ENCODE assay signal across 8 cellular contexts in genomic region chr1:166166400-166166699, GRCh38. TPM values are rescaled to one million over a fixed set of nuclear protein-coding genes. Genes with fewer than 3 reads are reported as not detected.
A peak's percentile ranks its signal among the peaks of the same experiment; 100 is the strongest.
DNase-seq lines count a peak whose midpoint lies in the region; ATAC-seq and TF ChIP-seq lines count a peak whose summit lies in the region.

No MANE protein-coding gene starts in this region.

- peaks cover 54% of the 10 kb centered on the region for H3K27me3 Mint-ChIP-seq in WTC11 (ENCODE audit: low read depth)

- TF ChIP-seq CTCF in BJ (IDR thresholded peaks at IDR 0.05; ENCODE audit: insufficient read depth, low read depth, low read length) (no peak), Panc1 (IDR thresholded peaks at IDR 0.05) (no peak; the same call in 1 of the 2 replicates), lower lobe of right lung (IDR thresholded peaks at IDR 0.05) (no peak), WTC11 (IDR thresholded peaks at IDR 0.05) (no peak)

- BruUV-seq in Panc1 (replicated peaks; lab: Mats Ljungman, UMichigan) = no TSS peak

- CTCF ChIA-PET in BJ (lab: Yijun Ruan, JAX) = interaction anchor here (2.3 kb wide), 1 partner anchor 241 kb away, joined by 6 read pairs; no protein-coding TSS in a partner anchor
- CTCF ChIA-PET in Panc1 (lab: Charles Lee) = no interaction called here
- CTCF ChIA-PET in WTC11 (lab: Charles Lee) = interaction anchor here (0.7 to 1.9 kb wide), 6 partner anchors 27 to 313 kb away, joined by 3 to 6 read pairs (median 4); no protein-coding TSS in a partner anchor

- peaks cover 26% of the 10 kb centered on the region for H3K4me1 Mint-ChIP-seq in WTC11

- POLR2A ChIA-PET in BJ (lab: Charles Lee) (interaction anchor here (0.7 kb wide), 1 partner anchor 437 kb away, joined by 6 read pairs; no protein-coding TSS in a partner anchor), Panc1 (lab: Charles Lee) (no interaction called here), WTC11 (lab: Charles Lee) (no interaction called here)

- no peak overlapping the region for H3K27ac Mint-ChIP-seq in WTC11

- H3K27me3 ChIP-seq in BJ (ENCODE audit: control insufficient read depth, insufficient read depth, low read length) = peaks cover 11% of the 10 kb centered on the region
- H3K27me3 ChIP-seq in Panc1 (ENCODE audit: control insufficient read depth, insufficient read depth, low read length) = peaks cover 26% of the 10 kb centered on the region
- H3K27me3 ChIP-seq in lower lobe of right lung (ENCODE audit: low read depth) = peaks cover 14% of the 10 kb centered on the region

- intact Hi-C loops in Panc1 (cut with micrococcal nuclease; ENCODE audit: unreplicated experiment) = no loop called here
- intact Hi-C loops in lower lobe of right lung (cut with DNase I) = no loop called here

- ATAC-seq in GM21723 (IDR thresholded peaks at IDR 0.05; ENCODE audit: unreplicated experiment) = peak; percentile 5
- ATAC-seq in Panc1 = peak; percentile 36
- no peak for ATAC-seq in lower lobe of right lung
- ATAC-seq in WTC11 = no peak; the same call in 1 of the 2 replicates
- ATAC-seq in GM18870 (IDR thresholded peaks at IDR 0.05; ENCODE audit: unreplicated experiment) = no peak

- H3K4me3 ChIP-seq in BJ (ENCODE audit: low read depth, low read length) = peak overlapping the region; percentile 59
- H3K4me3 ChIP-seq in Panc1 (ENCODE audit: low read depth in 2 of 2, low read length in 2 of 2) = peak overlapping the region; percentile 51 to 76; a peak in 3 of 4 replicates
- peak overlapping the region; percentile 65 for H3K4me3 ChIP-seq in lower lobe of right lung

- H3K9me3 ChIP-seq in Panc1 (ENCODE audit: control insufficient read depth, insufficient read depth, low read depth, low read length) (no peaks in the 10 kb centered on the region), lower lobe of right lung (no peaks in the 10 kb centered on the region)

- no peaks in the 10 kb centered on the region for H3K36me3 Mint-ChIP-seq in WTC11

- H3K4me1 ChIP-seq in Panc1 (ENCODE audit: control insufficient read depth, insufficient read depth, low read length) (peaks cover 4% of the 10 kb centered on the region; the same call in 1 of the 2 replicates), lower lobe of right lung (peaks cover 24% of the 10 kb centered on the region)

- no peak overlapping the region for H3K27ac ChIP-seq in Panc1 (ENCODE audit: low read length)
- H3K27ac ChIP-seq in lower lobe of right lung = no peak overlapping the region

- DNase-seq in BJ (ENCODE audit: low read depth) (no peak), Panc1 (ENCODE audit: low read depth, low spot score) (no peak), lower lobe of right lung (no peak), AML-193 (lab: John Stamatoyannopoulos, UW) (no peak), NCI-H1417 (lab: John Stamatoyannopoulos, UW) (no peak), WTC11 (ENCODE audit: low spot score) (no peak)

- in situ Hi-C loops in Panc1 (cut with HindIII; ENCODE audit: low pct_unique_long_range_greater_than_20kb, low sequenced_read_pairs) = no loop called here

- no peak overlapping the region for H3K4me3 Mint-ChIP-seq in WTC11

- H3K36me3 ChIP-seq in BJ (ENCODE audit: control insufficient read depth, insufficient read depth, low read length) = no peaks in the 10 kb centered on the region
- no peaks in the 10 kb centered on the region for H3K36me3 ChIP-seq in Panc1 (ENCODE audit: control insufficient read depth, insufficient read depth, low read length)
- H3K36me3 ChIP-seq in lower lobe of right lung = no peaks in the 10 kb centered on the region

- H3K9me3 Mint-ChIP-seq in WTC11 = no peaks in the 10 kb centered on the region

TF ChIP-seq in WTC11, 78 proteins besides CTCF, POLR2A, EP300 and RAD21 (continues in another document):
- TF ChIP-seq SP1 (CRISPR knock-in tag; conservative IDR thresholded peaks at IDR 0.05) (no peak), ZNF532 (CRISPR knock-in tag; IDR thresholded peaks at IDR 0.05; ENCODE audit: borderline replicate concordance) (no peak), AR (CRISPR knock-in tag; IDR thresholded peaks at IDR 0.05) (no peak), ARID4B (CRISPR knock-in tag; IDR thresholded peaks at IDR 0.05; ENCODE audit: borderline replicate concordance) (no peak), TCF7 (CRISPR knock-in tag; IDR thresholded peaks at IDR 0.05; ENCODE audit: low read depth) (no peak)

RNA-seq across cellular contexts. Expression of gene FAM78B, which starts 0.5 kb away (rescaled TPM):
- polyA plus RNA-seq in BJ (2011; rRNA removed) = 0.09 and 0.25 TPM in 2 replicates
- 0.10 and 0.24 TPM in 2 replicates for polyA minus RNA-seq in BJ (2011; rRNA and poly(A)+ RNA removed)
- total RNA-seq in Panc1 (2021; ENCODE audit: unreplicated experiment) = 0.41 TPM
- polyA plus RNA-seq in Panc1 (2012; ENCODE audit: insufficient read length) = 1.0 TPM
- 0.95 TPM for total RNA-seq in lower lobe of right lung
- 2.2 to 2.7 TPM (median 2.6 TPM) in 3 replicates for total RNA-seq in WTC11 (2021)

Comparison
In these comparisons a context has a peak if more than half of its experiments do, and no peak if none do; other contexts are left out.
1. ATAC-seq: peak in GM21723 (single experiment) and Panc1 (single experiment); none in lower lobe of right lung (0 of 2), WTC11 (single experiment) and GM18870 (single experiment).
2. Peak in every context shown above with its lines, with median percentiles within 50 percentile points of each other: H3K4me3 ChIP-seq.